8 cellular contexts compared by ENCODE assay signal in the genomic region with DNA sequence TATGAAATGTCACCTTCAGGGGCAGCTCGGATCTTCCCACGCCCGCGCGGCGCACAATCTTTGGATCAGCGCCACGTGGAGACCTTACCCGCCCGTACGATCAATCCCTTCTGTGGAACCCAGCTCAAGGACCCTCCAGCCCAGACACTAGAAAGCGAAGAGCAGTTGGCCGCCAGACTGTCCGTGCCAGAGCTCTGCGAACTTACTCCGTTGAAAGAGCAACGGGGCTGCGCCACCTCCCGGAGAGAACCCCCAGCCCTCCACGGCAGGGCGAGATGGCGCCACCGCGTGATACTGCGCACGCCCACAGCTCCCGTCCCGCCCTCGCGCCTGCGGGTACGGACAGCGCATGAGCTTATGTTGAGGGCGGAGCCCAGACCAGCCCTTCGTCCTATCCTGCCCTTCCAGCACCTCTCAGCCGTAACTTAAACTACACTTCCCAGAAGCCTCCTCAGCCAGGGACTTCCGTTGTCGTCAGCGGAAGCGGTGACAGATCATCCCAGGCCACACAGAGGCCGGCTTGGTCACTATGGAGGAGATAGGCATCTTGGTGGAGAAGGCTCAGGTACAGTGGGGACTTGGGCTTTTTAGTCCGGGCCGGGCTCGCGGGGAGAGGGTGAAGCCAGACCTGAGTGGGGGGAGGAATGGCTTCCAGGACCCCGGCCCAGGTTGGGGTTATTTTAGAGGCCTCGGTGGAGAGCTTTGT. TPM values are rescaled to one million over a fixed set of nuclear protein-coding genes. Genes with fewer than 3 reads are reported as not detected.
DNase-seq lines count a peak whose midpoint lies in the region; ATAC-seq and TF ChIP-seq lines count a peak whose summit lies in the region.

TSS of gene PSMC4 (plus strand) at position 492 of the 706 bp plus-strand sequence. CDS start at position 530, 38 bp downstream.

- ATAC-seq in GM19395 (IDR thresholded peaks at IDR 0.05; ENCODE audit: unreplicated experiment) (peak; percentile 94), HG03571 (IDR thresholded peaks at IDR 0.05; ENCODE audit: unreplicated experiment) (peak; percentile 92), right lobe of liver (peak; percentile 97 to 99 (median 98))

- H3K27ac ChIP-seq in dorsolateral prefrontal cortex (peak within 1 kb of the TSS; percentile 59 to 97 (median 89)), right lobe of liver (peak within 1 kb of the TSS; percentile 77 to 86 (median 82))

- H3K4me1 Mint-ChIP-seq in activated CD4-positive, alpha-beta memory T cell treated with anti-CD3 and anti-CD28 coated beads for 36 hours (ENCODE audit: low read depth), result peaks cover 51% of the 10 kb centered on the region

- WGBS in right lobe of liver (ENCODE audit: insufficient coverage, low coverage, low lambda C conversion rate, missing lambda C conversion rate), result 0% methylated on average over 14 of the region's 47 CpGs

- H3K27me3 ChIP-seq in dorsolateral prefrontal cortex (no peaks in the 10 kb centered on the region), right lobe of liver (no peaks in the 10 kb centered on the region)

- TF ChIP-seq POLR2A in right lobe of liver (IDR thresholded peaks at IDR 0.05), result peak; percentile 78

- no peaks in the 10 kb centered on the region for H3K27me3 Mint-ChIP-seq in activated CD4-positive, alpha-beta memory T cell treated with anti-CD3 and anti-CD28 coated beads for 36 hours

- peaks cover 0 to 36% (median 16%) of the 10 kb centered on the region in 4 donors for H3K36me3 ChIP-seq in right lobe of liver

- intact Hi-C loops in activated CD4-positive, alpha-beta memory T cell treated with anti-CD3 and anti-CD28 coated beads for 36 hours (cut with micrococcal nuclease), result loop anchor here (1.0 to 2.0 kb wide), 3 partner anchors 18 to 34 kb away; partner anchors contain the start of gene ZNF546
- intact Hi-C loops in dorsolateral prefrontal cortex (cut with DNase I) (loop anchor here (1.0 to 5.0 kb wide), 5 partner anchors 25 to 178 kb away; partner anchors contain the start of genes FBL (in 2 of the 2), DYRK1B (in 1 of the 2) and ZNF546 (in 1 of the 2)), right lobe of liver (cut with DNase I) (no loop called here)

- TF ChIP-seq CTCF in dorsolateral prefrontal cortex (IDR thresholded peaks at IDR 0.05 in 54 of 56, conservative IDR thresholded peaks at IDR 0.05 in 2 of 56; ENCODE audit: low read depth in 1 of 56, partially characterized antibody in 56 of 56) (peak; percentile 54 to 96 (median 84)), right lobe of liver (IDR thresholded peaks at IDR 0.05) (peak; percentile 74 to 81 (median 78))

- H3K4me3 Mint-ChIP-seq in activated CD4-positive, alpha-beta memory T cell treated with anti-CD3 and anti-CD28 coated beads for 36 hours, result peak within 1 kb of the TSS; percentile 95

- H3K4me3 ChIP-seq in dorsolateral prefrontal cortex, result peak within 1 kb of the TSS; percentile 52 to 100 (median 92)
- H3K4me3 ChIP-seq in right lobe of liver, result peak within 1 kb of the TSS; percentile 61 to 74 (median 73)

- H3K9me3 Mint-ChIP-seq in activated CD4-positive, alpha-beta memory T cell treated with anti-CD3 and anti-CD28 coated beads for 36 hours, result no peaks in the 10 kb centered on the region

- H3K27ac Mint-ChIP-seq in activated CD4-positive, alpha-beta memory T cell treated with anti-CD3 and anti-CD28 coated beads for 36 hours, result peak within 1 kb of the TSS; percentile 98

- H3K36me3 Mint-ChIP-seq in activated CD4-positive, alpha-beta memory T cell treated with anti-CD3 and anti-CD28 coated beads for 36 hours, result peaks cover 37% of the 10 kb centered on the region

- H3K4me1 ChIP-seq in right lobe of liver, result peaks cover 0 to 17% (median 4%) of the 10 kb centered on the region in 4 donors

- no peaks in the 10 kb centered on the region for H3K9me3 ChIP-seq in right lobe of liver

- DNase-seq in CD1c-positive myeloid dendritic cell (ENCODE audit: extremely low spot score), result peak; percentile 99
- DNase-seq in NCI-H82 (lab: John Stamatoyannopoulos, UW), result peak; percentile 100
- DNase-seq in activated CD4-positive, alpha-beta memory T cell treated with anti-CD3 and anti-CD28 coated beads for 36 hours, result peak; percentile 99
- peak; percentile 96 to 99 (median 98) for DNase-seq in dorsolateral prefrontal cortex
- DNase-seq in right lobe of liver, result peak; percentile 98 to 99 (median 99)
- DNase-seq in stimulated activated CD4-positive, alpha-beta T cell treated with anti-CD3 and anti-CD28 coated beads, Interleukin-4, amount 100 ng/mL, for 48 hours (ENCODE audit: low read depth in 2 of 2), result peak; percentile 94 to 97

- CTCF ChIA-PET in activated CD4-positive, alpha-beta memory T cell treated with anti-CD3 and anti-CD28 coated beads for 36 hours (lab: Charles Lee), result interaction anchor here (0.6 to 3.1 kb wide), 35 partner anchors 8 to 453 kb away, joined by 3 to 24 read pairs (median 4); partner anchors contain the start of genes DYRK1B, ZNF546 and ZNF780B

- POLR2A ChIA-PET in activated CD4-positive, alpha-beta memory T cell treated with anti-CD3 and anti-CD28 coated beads for 36 hours (lab: Charles Lee), result interaction anchor here (0.6 to 3.1 kb wide), 20 partner anchors 8 to 928 kb away, joined by 3 to 31 read pairs (median 5); partner anchors contain the start of genes DYRK1B, FBL, ZNF546 and ZNF780A

RNA-seq across cellular contexts. Expression of gene PSMC4, which starts in this region (rescaled TPM):
- 100 to 1,000 TPM; 105 to 107 TPM for total RNA-seq in activated CD4-positive, alpha-beta memory T cell treated with anti-CD3 and anti-CD28 coated beads for 36 hours
- total RNA-seq in dorsolateral prefrontal cortex, result 100 to 1,000 TPM in 12 of 120 experiments, 10 to 100 TPM in 108; 48.2 to 109 (median 89.0) TPM
- 100 to 1,000 TPM in 1 of 6 experiments, 10 to 100 TPM in 5; 40.0 to 106 (median 52.5) TPM for total RNA-seq in right lobe of liver

Comparison
In these comparisons a context has a peak if more than half of its experiments do, and no peak if none do; other contexts are left out.
1. Peak in every context shown above with its lines: DNase-seq, ATAC-seq, H3K4me3 ChIP-seq and H3K27ac ChIP-seq.
2. intact Hi-C loops: an anchor here in activated CD4-positive, alpha-beta memory T cell treated with anti-CD3 and anti-CD28 coated beads for 36 hours (1.0 to 2.0 kb wide) and dorsolateral prefrontal cortex (1.0 to 5.0 kb wide); none called in right lobe of liver.